12 cellular contexts compared by ENCODE assay signal in genomic region chr7:5670173-5670933, GRCh38.
DNase-seq lines count a peak whose midpoint lies in the region; ATAC-seq and TF ChIP-seq lines count a peak whose summit lies in the region.
"Had no signal": no experiment of that assay in that cellular context is flagged by ENCODE, and none has a peak within 500 bp of the region (broad histone marks: within the 10 kb centered on the region; RNA-seq: fewer than 3 reads in every experiment).

No MANE protein-coding gene starts in this region.

- peaks cover 17 to 50% of the 10 kb centered on the region in 2 donors for H3K36me3 Mint-ChIP-seq in CD4-positive, alpha-beta memory T cell
- H3K36me3 Mint-ChIP-seq in nephron (ENCODE audit: low read depth): peaks cover 16% of the 10 kb centered on the region
- H3K36me3 Mint-ChIP-seq in activated CD4-positive, alpha-beta memory T cell treated with anti-CD3 and anti-CD28 coated beads, Interleukin-2, amount 10 ng/mL, durations not matched to agents 7 days and 5 days (ENCODE audit: low read depth): peaks cover 3% of the 10 kb centered on the region
- H3K36me3 Mint-ChIP-seq: natural killer cell treated with Interleukin-12 subunit alpha and Interleukin-12 subunit beta and Interleukin-15 and Interleukin-18, amount 100 ng/mL, for 72 hours had no signal

- POLR2A ChIA-PET in CD4-positive, alpha-beta memory T cell (lab: Charles Lee; ENCODE audit: partially characterized antibody): no interaction called here
- POLR2A ChIA-PET in activated CD4-positive, alpha-beta memory T cell treated with anti-CD3 and anti-CD28 coated beads, Interleukin-2, amount 10 ng/mL, durations not matched to agents 7 days and 5 days (lab: Charles Lee): no interaction called here

- peaks cover 12 to 21% (median 15%) of the 10 kb centered on the region in 4 donors for H3K4me1 Mint-ChIP-seq in CD4-positive, alpha-beta memory T cell
- H3K4me1 Mint-ChIP-seq in nephron: peaks cover 30% of the 10 kb centered on the region
- H3K4me1 Mint-ChIP-seq in activated CD4-positive, alpha-beta memory T cell treated with anti-CD3 and anti-CD28 coated beads, Interleukin-2, amount 10 ng/mL, durations not matched to agents 7 days and 5 days: no peaks in the 10 kb centered on the region

- peaks cover 11% of the 10 kb centered on the region for H3K36me3 ChIP-seq in CD4-positive, alpha-beta memory T cell (ENCODE audit: insufficient read depth, low read length)
- H3K36me3 ChIP-seq in colonic mucosa (no peaks in the 10 kb centered on the region), WERI-Rb-1 (no peaks in the 10 kb centered on the region)

- no peak for ATAC-seq in GM19397 (IDR thresholded peaks at IDR 0.05; ENCODE audit: unreplicated experiment)
- ATAC-seq: natural killer cell treated with Interleukin-12 subunit alpha and Interleukin-12 subunit beta and Interleukin-15 and Interleukin-18, amount 100 ng/mL, for 72 hours had no signal

- no peaks in the 10 kb centered on the region for H3K9me3 ChIP-seq in CD4-positive, alpha-beta memory T cell (ENCODE audit: control insufficient read depth in 1 of 2, low read length in 2 of 2)
- H3K9me3 ChIP-seq in colonic mucosa: no peaks in the 10 kb centered on the region
- no peaks in the 10 kb centered on the region for H3K9me3 ChIP-seq in WERI-Rb-1 (ENCODE audit: severe bottlenecking)

- H3K4me3 ChIP-seq in CD4-positive, alpha-beta memory T cell (ENCODE audit: low read length in 2 of 2): no peak overlapping the region
- peak overlapping the region; percentile 14 for H3K4me3 ChIP-seq in NB4 (ENCODE audit: low read depth, low read length)
- H3K4me3 ChIP-seq in colonic mucosa: no peak overlapping the region
- H3K4me3 ChIP-seq in WERI-Rb-1 (ENCODE audit: low read depth, low read length): no peak overlapping the region

- DNase-seq in CD4-positive, alpha-beta memory T cell: no peak
- DNase-seq in NB4 (ENCODE audit: low read depth): peak; percentile 91
- DNase-seq in colonic mucosa: no peak
- no peak for DNase-seq in WERI-Rb-1
- no peak for DNase-seq in activated CD4-positive, alpha-beta T cell treated with anti-CD3 and anti-CD28 coated beads, Interleukin-2, amount 50 U/mL, for 1 hour
- DNase-seq in activated CD4-positive, alpha-beta memory T cell treated with anti-CD3 and anti-CD28 coated beads, Interleukin-2, amount 10 ng/mL, durations not matched to agents 7 days and 5 days: no peak
- DNase-seq: NCI-H446 treated with DMSO at 0.1 percent for 48 hours had no signal

- CTCF ChIA-PET in CD4-positive, alpha-beta memory T cell (lab: Charles Lee; ENCODE audit: partially characterized antibody): interaction anchor here (2.5 to 2.9 kb wide), 2 partner anchors 33 to 176 kb away, joined by 9 to 11 read pairs; no protein-coding TSS in a partner anchor
- CTCF ChIA-PET in activated CD4-positive, alpha-beta memory T cell treated with anti-CD3 and anti-CD28 coated beads, Interleukin-2, amount 10 ng/mL, durations not matched to agents 7 days and 5 days (lab: Charles Lee): interaction anchor here (0.9 kb wide), 1 partner anchor 176 kb away, joined by 4 read pairs; no protein-coding TSS in a partner anchor

- H3K9ac ChIP-seq in colonic mucosa (ENCODE audit: low read depth in 2 of 2, low read length in 2 of 2): no peak overlapping the region

- H3K9me3 Mint-ChIP-seq in CD4-positive, alpha-beta memory T cell: no peaks in the 10 kb centered on the region
- H3K9me3 Mint-ChIP-seq in nephron: no peaks in the 10 kb centered on the region
- no peaks in the 10 kb centered on the region for H3K9me3 Mint-ChIP-seq in activated CD4-positive, alpha-beta memory T cell treated with anti-CD3 and anti-CD28 coated beads, Interleukin-2, amount 10 ng/mL, durations not matched to agents 7 days and 5 days
- H3K9me3 Mint-ChIP-seq: natural killer cell treated with Interleukin-12 subunit alpha and Interleukin-12 subunit beta and Interleukin-15 and Interleukin-18, amount 100 ng/mL, for 72 hours had no signal

- no peaks in the 10 kb centered on the region for H3K27me3 Mint-ChIP-seq in CD4-positive, alpha-beta memory T cell
- H3K27me3 Mint-ChIP-seq in nephron (ENCODE audit: low read depth): peaks cover 4% of the 10 kb centered on the region
- H3K27me3 Mint-ChIP-seq in activated CD4-positive, alpha-beta memory T cell treated with anti-CD3 and anti-CD28 coated beads, Interleukin-2, amount 10 ng/mL, durations not matched to agents 7 days and 5 days: no peaks in the 10 kb centered on the region
- H3K27me3 Mint-ChIP-seq: natural killer cell treated with Interleukin-12 subunit alpha and Interleukin-12 subunit beta and Interleukin-15 and Interleukin-18, amount 100 ng/mL, for 72 hours had no signal

- H3K27ac Mint-ChIP-seq in CD4-positive, alpha-beta memory T cell: peak overlapping the region in 4 of 7 donors; percentile 4 to 89 (median 54)
- peak overlapping the region; percentile 12 to 44 (median 34) for H3K27ac Mint-ChIP-seq in nephron
- H3K27ac Mint-ChIP-seq in activated CD4-positive, alpha-beta memory T cell treated with anti-CD3 and anti-CD28 coated beads, Interleukin-2, amount 10 ng/mL, durations not matched to agents 7 days and 5 days: no peak overlapping the region
- H3K27ac Mint-ChIP-seq: natural killer cell treated with Interleukin-12 subunit alpha and Interleukin-12 subunit beta and Interleukin-15 and Interleukin-18, amount 100 ng/mL, for 72 hours had no signal

- no peaks in the 10 kb centered on the region for H3K4me1 ChIP-seq in CD4-positive, alpha-beta memory T cell (ENCODE audit: insufficient read depth, low read length)
- H3K4me1 ChIP-seq in colonic mucosa: no peaks in the 10 kb centered on the region

- H3K27me3 ChIP-seq in CD4-positive, alpha-beta memory T cell (ENCODE audit: insufficient read depth, low read length): no peaks in the 10 kb centered on the region
- H3K27me3 ChIP-seq in colonic mucosa (no peaks in the 10 kb centered on the region), WERI-Rb-1 (ENCODE audit: insufficient read depth, low read depth, severe bottlenecking) (no peaks in the 10 kb centered on the region)
- H3K27me3 ChIP-seq: foreskin keratinocyte had no signal

- intact Hi-C loops in CD4-positive, alpha-beta memory T cell (cut with micrococcal nuclease): no loop called here
- intact Hi-C loops in colonic mucosa (cut with DNase I): no loop called here

- TF ChIP-seq POLR2A in NB4 (IDR thresholded peaks at IDR 0.05; ENCODE audit: extremely low read depth, insufficient read length): no peak

- no peak overlapping the region for H3K27ac ChIP-seq in CD4-positive, alpha-beta memory T cell (ENCODE audit: low read depth, low read length)
- peak overlapping the region; percentile 41 for H3K27ac ChIP-seq in colonic mucosa
- H3K27ac ChIP-seq in WERI-Rb-1: no peak overlapping the region
- H3K27ac ChIP-seq: foreskin keratinocyte, VCaP had no signal

- TF ChIP-seq CTCF in NB4 (IDR thresholded peaks at IDR 0.05; ENCODE audit: low read depth, low read length) (no peak), colonic mucosa (IDR thresholded peaks at IDR 0.05) (no peak), nephron (IDR thresholded peaks at IDR 0.05; ENCODE audit: unreplicated experiment in 3 of 3) (no peak), WERI-Rb-1 (IDR thresholded peaks at IDR 0.05; ENCODE audit: low read depth, low read length) (no peak)

- no peak overlapping the region for H3K4me3 Mint-ChIP-seq in CD4-positive, alpha-beta memory T cell
- H3K4me3 Mint-ChIP-seq in nephron: no peak overlapping the region
- no peak overlapping the region for H3K4me3 Mint-ChIP-seq in activated CD4-positive, alpha-beta memory T cell treated with anti-CD3 and anti-CD28 coated beads, Interleukin-2, amount 10 ng/mL, durations not matched to agents 7 days and 5 days
- H3K4me3 Mint-ChIP-seq: natural killer cell treated with Interleukin-12 subunit alpha and Interleukin-12 subunit beta and Interleukin-15 and Interleukin-18, amount 100 ng/mL, for 72 hours had no signal
